ENCODE assay signal across 24 cellular contexts in the genomic region with DNA sequence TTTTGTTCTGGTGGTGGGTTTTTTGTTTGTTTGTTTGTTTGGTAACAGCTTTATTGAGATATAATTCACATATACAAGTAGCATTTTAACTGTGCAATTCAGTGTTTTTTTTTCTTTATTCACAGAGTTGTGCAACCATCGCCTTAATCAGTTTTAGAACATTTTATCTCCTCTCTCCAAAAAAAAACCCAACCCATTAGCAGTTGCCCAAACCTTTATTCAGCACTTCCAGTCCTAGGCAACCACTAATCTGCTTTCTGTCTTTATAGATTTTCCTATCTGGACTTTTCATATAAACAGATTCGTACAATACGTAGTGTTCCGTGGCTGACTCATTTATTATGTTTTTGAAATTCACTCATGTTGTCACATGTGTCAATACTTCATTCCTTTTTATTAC.
"Had no signal": no experiment of that assay in that cellular context is flagged by ENCODE, and none has a peak within 500 bp of the region (broad histone marks: within the 10 kb centered on the region; RNA-seq: fewer than 3 reads in every experiment).

No MANE protein-coding gene starts in this region.

- H3K36me3 ChIP-seq: heart left ventricle, pancreas, sigmoid colon, upper lobe of left lung had no signal

- H3K9me3 ChIP-seq: pancreas, sigmoid colon had no signal

- H3K4me1 Mint-ChIP-seq: brain; mesothelial cell of epicardium; natural killer cell; stimulated activated naive B cell treated with anti-CD40 and anti-IgM and Interleukin-4, amounts not matched to agents 10 μg/mL and 1 μg/mL and 100 μg/mL, for 72 hours; WTC11 had no signal

- H3K27ac ChIP-seq: heart left ventricle, pancreas, sigmoid colon, upper lobe of left lung had no signal

- FAIRE-seq: pancreas had no signal

- H3K27me3 ChIP-seq: heart left ventricle, pancreas, sigmoid colon, upper lobe of left lung had no signal

- H3K9me3 Mint-ChIP-seq: activated naive CD4-positive, alpha-beta T cell treated with anti-CD3 and anti-CD28 coated beads for 36 hours; activated T-cell treated with anti-CD3 and anti-CD28 coated beads, Interleukin-2, amount 50 U/mL, for 72 hours; WTC11 had no signal

- H3K4me3 Mint-ChIP-seq: activated naive CD4-positive, alpha-beta T cell treated with anti-CD3 and anti-CD28 coated beads for 36 hours; activated T-cell treated with anti-CD3 and anti-CD28 coated beads, Interleukin-2, amount 50 U/mL, for 72 hours; brain; dendritic cell treated with granulocyte-macrophage colony-stimulating factor and Interleukin-4, amounts not matched to agents 40 ng/mL and 50 ng/mL, for 4 days; mesothelial cell of epicardium; natural killer cell; stimulated activated naive B cell treated with anti-CD40 and anti-IgM and Interleukin-4, amounts not matched to agents 10 μg/mL and 1 μg/mL and 100 μg/mL, for 72 hours; T-helper 2 cell treated with Interferon-gamma antibody and Interleukin-4, amounts not matched to agents 5 μg/mL and 100 μg/mL, for 36 hours; WTC11 had no signal

- H3K27me3 Mint-ChIP-seq: brain; dendritic cell treated with granulocyte-macrophage colony-stimulating factor and Interleukin-4, amounts not matched to agents 40 ng/mL and 50 ng/mL, for 4 days; stimulated activated naive B cell treated with anti-CD40 and anti-IgM and Interleukin-4, amounts not matched to agents 10 μg/mL and 1 μg/mL and 100 μg/mL, for 72 hours had no signal

- H3K4me1 ChIP-seq: heart left ventricle, pancreas, sigmoid colon, upper lobe of left lung had no signal

- H3K4me3 ChIP-seq: heart left ventricle, pancreas, sigmoid colon, upper lobe of left lung had no signal

- DNase-seq: activated CD4-positive, alpha-beta T cell treated with anti-CD3 and anti-CD28 coated beads, Interleukin-2, amount 50 U/mL, for 48 hours; activated effector memory CD4-positive, alpha-beta T cell treated with Interleukin-2 at 50 U/mL for 16 hours; activated naive CD4-positive, alpha-beta T cell treated with anti-CD3 and anti-CD28 coated beads for 36 hours; activated T-cell treated with anti-CD3 and anti-CD28 coated beads, Interleukin-2, amount 50 U/mL, for 72 hours; anterior cingulate cortex; caudate nucleus; effector CD4-positive, alpha-beta T cell; heart left ventricle; islet precursor cell; left ventricle myocardium superior; mammary epithelial cell; natural killer cell; pancreas; sigmoid colon; stimulated activated CD4-positive, alpha-beta T cell treated with anti-CD3 and anti-CD28 coated beads, Interleukin-2, amount 100 ng/mL, for 48 hours; stimulated activated CD8-positive, alpha-beta memory T cell treated with anti-CD3 and anti-CD28 coated beads, Interleukin-4, amount 100 ng/mL, for 48 hours; stimulated activated naive B cell treated with anti-CD40 and anti-IgM and Interleukin-4, amounts not matched to agents 10 μg/mL and 1 μg/mL and 100 μg/mL, for 72 hours; upper lobe of left lung had no signal

- H3K27ac Mint-ChIP-seq: activated naive CD4-positive, alpha-beta T cell treated with anti-CD3 and anti-CD28 coated beads for 36 hours; activated T-cell treated with anti-CD3 and anti-CD28 coated beads, Interleukin-2, amount 50 U/mL, for 72 hours; brain; dendritic cell treated with granulocyte-macrophage colony-stimulating factor and Interleukin-4, amounts not matched to agents 40 ng/mL and 50 ng/mL, for 4 days; mesothelial cell of epicardium; natural killer cell; stimulated activated naive B cell treated with anti-CD40 and anti-IgM and Interleukin-4, amounts not matched to agents 10 μg/mL and 1 μg/mL and 100 μg/mL, for 72 hours; T-helper 2 cell treated with Interferon-gamma antibody and Interleukin-4, amounts not matched to agents 5 μg/mL and 100 μg/mL, for 36 hours; WTC11 had no signal

- ATAC-seq: activated T-cell treated with anti-CD3 and anti-CD28 coated beads, Interleukin-2, amount 50 U/mL, for 72 hours; heart left ventricle; left ventricle myocardium superior; natural killer cell; pancreas; SK-N-SH treated with all-trans-retinoic acid at 6 μM for 48 hours; stimulated activated naive B cell treated with anti-CD40 and anti-IgM and Interleukin-4, amounts not matched to agents 10 μg/mL and 1 μg/mL and 100 μg/mL, for 72 hours; WTC11 had no signal
